Comparison of ENCODE assay signal across 10 cellular contexts in genomic region chr3:10228248-10228950, GRCh38.
DNase-seq lines count a peak whose midpoint lies in the region; ATAC-seq and TF ChIP-seq lines count a peak whose summit lies in the region.
"Had no signal": no experiment of that assay in that cellular context is flagged by ENCODE, and none has a peak within 500 bp of the region (broad histone marks: within the 10 kb centered on the region; RNA-seq: fewer than 3 reads in every experiment).

No MANE protein-coding gene starts in this region.

- no peak overlapping the region for H3K4me3 ChIP-seq in cardiac fibroblast (replicated peaks in 1 of 2; ENCODE audit: low read depth in 2 of 2, low read length in 2 of 2)
- H3K4me3 ChIP-seq: PC-9 had no signal

- no peak for ATAC-seq in HG03045 (IDR thresholded peaks at IDR 0.05; ENCODE audit: unreplicated experiment)

- TF ChIP-seq CTCF in cardiac fibroblast (IDR thresholded peaks at IDR 0.05; ENCODE audit: low read depth, low read length): no peak

- DNase-seq in SIG-M5 treated with dmso at 0.1 percent for 504 hours (lab: John Stamatoyannopoulos, UW; ENCODE audit: unreplicated experiment): peak; percentile 30
- DNase-seq in SIG-M5 (lab: John Stamatoyannopoulos, UW): no peak
- DNase-seq in SKM-1 treated with dmso at 0.1 percent for 144 hours (lab: John Stamatoyannopoulos, UW; ENCODE audit: unreplicated experiment): peak; percentile 58
- DNase-seq in cardiac fibroblast (ENCODE audit: low read depth in 2 of 2): peak; percentile 50 to 60
- DNase-seq in stimulated activated CD4-positive, alpha-beta T cell treated with anti-CD3 and anti-CD28 coated beads, Interleukin-2, amount 100 ng/mL, for 48 hours: peak; percentile 24 to 39
- no peak for DNase-seq in SHP77 (lab: John Stamatoyannopoulos, UW)
- DNase-seq in HCEC 1CT: no peak
- DNase-seq: Karpas-422, PC-9 had no signal

Comparison
In these comparisons a context has a peak if more than half of its experiments do, and no peak if none do; other contexts are left out.
1. DNase-seq: peak in SIG-M5 treated with dmso at 0.1 percent for 504 hours (single experiment), SKM-1 treated with dmso at 0.1 percent for 144 hours (single experiment), cardiac fibroblast (2 of 2) and stimulated activated CD4-positive, alpha-beta T cell treated with anti-CD3 and anti-CD28 coated beads, Interleukin-2, amount 100 ng/mL, for 48 hours (2 of 2); none in SIG-M5 (single experiment), SHP77 (0 of 2) and HCEC 1CT (single experiment).